ENCODE assay signal across 1 cellular context in the genomic region with DNA sequence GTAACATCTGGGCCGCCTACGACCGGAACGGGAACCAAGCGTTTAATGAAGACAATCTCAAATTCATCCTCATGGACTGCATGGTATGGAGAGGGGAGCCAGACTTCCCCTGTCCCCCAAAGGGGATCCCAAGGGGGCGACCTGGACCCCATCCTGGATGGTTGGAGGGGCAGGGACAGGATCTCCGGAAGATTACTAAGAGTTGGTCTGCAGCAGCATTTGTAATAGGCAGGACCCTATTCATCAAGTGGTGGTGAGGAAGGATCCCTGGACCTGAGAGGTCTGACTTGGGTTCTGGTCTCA.
TF ChIP-seq lines count a peak whose summit lies in the region.

No MANE protein-coding gene starts in this region.

TF ChIP-seq in GM12878, 131 proteins besides CTCF, POLR2A, EP300 and RAD21:
- TF ChIP-seq NFXL1 (IDR thresholded peaks at IDR 0.05; ENCODE audit: borderline replicate concordance) = no peak
- TF ChIP-seq YBX1 (IDR thresholded peaks at IDR 0.05) = no peak
- no peak for TF ChIP-seq PAX5 (IDR thresholded peaks at IDR 0.05; ENCODE audit: borderline replicate concordance, low read depth, low read length)
- TF ChIP-seq, protein P1, sequence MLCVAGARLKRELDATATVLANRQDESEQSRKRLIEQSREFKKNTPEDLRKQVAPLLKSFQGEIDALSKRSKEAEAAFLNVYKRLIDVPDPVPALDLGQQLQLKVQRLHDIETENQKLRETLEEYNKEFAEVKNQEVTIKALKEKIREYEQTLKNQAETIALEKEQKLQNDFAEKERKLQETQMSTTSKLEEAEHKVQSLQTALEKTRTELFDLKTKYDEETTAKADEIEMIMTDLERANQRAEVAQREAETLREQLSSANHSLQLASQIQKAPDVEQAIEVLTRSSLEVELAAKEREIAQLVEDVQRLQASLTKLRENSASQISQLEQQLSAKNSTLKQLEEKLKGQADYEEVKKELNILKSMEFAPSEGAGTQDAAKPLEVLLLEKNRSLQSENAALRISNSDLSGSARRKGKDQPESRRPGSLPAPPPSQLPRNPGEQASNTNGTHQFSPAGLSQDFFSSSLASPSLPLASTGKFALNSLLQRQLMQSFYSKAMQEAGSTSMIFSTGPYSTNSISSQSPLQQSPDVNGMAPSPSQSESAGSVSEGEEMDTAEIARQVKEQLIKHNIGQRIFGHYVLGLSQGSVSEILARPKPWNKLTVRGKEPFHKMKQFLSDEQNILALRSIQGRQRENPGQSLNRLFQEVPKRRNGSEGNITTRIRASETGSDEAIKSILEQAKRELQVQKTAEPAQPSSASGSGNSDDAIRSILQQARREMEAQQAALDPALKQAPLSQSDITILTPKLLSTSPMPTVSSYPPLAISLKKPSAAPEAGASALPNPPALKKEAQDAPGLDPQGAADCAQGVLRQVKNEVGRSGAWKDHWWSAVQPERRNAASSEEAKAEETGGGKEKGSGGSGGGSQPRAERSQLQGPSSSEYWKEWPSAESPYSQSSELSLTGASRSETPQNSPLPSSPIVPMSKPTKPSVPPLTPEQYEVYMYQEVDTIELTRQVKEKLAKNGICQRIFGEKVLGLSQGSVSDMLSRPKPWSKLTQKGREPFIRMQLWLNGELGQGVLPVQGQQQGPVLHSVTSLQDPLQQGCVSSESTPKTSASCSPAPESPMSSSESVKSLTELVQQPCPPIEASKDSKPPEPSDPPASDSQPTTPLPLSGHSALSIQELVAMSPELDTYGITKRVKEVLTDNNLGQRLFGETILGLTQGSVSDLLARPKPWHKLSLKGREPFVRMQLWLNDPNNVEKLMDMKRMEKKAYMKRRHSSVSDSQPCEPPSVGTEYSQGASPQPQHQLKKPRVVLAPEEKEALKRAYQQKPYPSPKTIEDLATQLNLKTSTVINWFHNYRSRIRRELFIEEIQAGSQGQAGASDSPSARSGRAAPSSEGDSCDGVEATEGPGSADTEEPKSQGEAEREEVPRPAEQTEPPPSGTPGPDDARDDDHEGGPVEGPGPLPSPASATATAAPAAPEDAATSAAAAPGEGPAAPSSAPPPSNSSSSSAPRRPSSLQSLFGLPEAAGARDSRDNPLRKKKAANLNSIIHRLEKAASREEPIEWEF (IDR thresholded peaks at IDR 0.05; ENCODE audit: insufficient replicate concordance, low read depth, low read length) = no peak
- no peak for TF ChIP-seq ZNF217 (IDR thresholded peaks at IDR 0.05)
- no peak for TF ChIP-seq POLR2AphosphoS2 (IDR thresholded peaks at IDR 0.05; ENCODE audit: low read depth, low read length)
- no peak for TF ChIP-seq ATF3 (IDR thresholded peaks at IDR 0.05; ENCODE audit: borderline replicate concordance, extremely low read depth, low read depth, low read length)
- no peak for TF ChIP-seq MEF2B (IDR thresholded peaks at IDR 0.05; ENCODE audit: partially characterized antibody, poor library complexity, severe bottlenecking)
- no peak for TF ChIP-seq ZNF24 (IDR thresholded peaks at IDR 0.05)
- no peak for TF ChIP-seq PAX8 (IDR thresholded peaks at IDR 0.05)
- TF ChIP-seq NR2F1 (conservative IDR thresholded peaks at IDR 0.05) = no peak
- TF ChIP-seq KLF5 (IDR thresholded peaks at IDR 0.05; ENCODE audit: partially characterized antibody) = no peak
- TF ChIP-seq IKZF2 (IDR thresholded peaks at IDR 0.05) = no peak
- TF ChIP-seq ESRRA (IDR thresholded peaks at IDR 0.05; ENCODE audit: low read length) = no peak
- no peak for TF ChIP-seq ZNF592 (IDR thresholded peaks at IDR 0.05)
- TF ChIP-seq, protein P2, sequence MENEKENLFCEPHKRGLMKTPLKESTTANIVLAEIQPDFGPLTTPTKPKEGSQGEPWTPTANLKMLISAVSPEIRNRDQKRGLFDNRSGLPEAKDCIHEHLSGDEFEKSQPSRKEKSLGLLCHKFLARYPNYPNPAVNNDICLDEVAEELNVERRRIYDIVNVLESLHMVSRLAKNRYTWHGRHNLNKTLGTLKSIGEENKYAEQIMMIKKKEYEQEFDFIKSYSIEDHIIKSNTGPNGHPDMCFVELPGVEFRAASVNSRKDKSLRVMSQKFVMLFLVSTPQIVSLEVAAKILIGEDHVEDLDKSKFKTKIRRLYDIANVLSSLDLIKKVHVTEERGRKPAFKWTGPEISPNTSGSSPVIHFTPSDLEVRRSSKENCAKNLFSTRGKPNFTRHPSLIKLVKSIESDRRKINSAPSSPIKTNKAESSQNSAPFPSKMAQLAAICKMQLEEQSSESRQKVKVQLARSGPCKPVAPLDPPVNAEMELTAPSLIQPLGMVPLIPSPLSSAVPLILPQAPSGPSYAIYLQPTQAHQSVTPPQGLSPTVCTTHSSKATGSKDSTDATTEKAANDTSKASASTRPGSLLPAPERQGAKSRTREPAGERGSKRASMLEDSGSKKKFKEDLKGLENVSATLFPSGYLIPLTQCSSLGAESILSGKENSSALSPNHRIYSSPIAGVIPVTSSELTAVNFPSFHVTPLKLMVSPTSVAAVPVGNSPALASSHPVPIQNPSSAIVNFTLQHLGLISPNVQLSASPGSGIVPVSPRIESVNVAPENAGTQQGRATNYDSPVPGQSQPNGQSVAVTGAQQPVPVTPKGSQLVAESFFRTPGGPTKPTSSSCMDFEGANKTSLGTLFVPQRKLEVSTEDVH (IDR thresholded peaks at IDR 0.05; ENCODE audit: low read depth, partially characterized antibody) = no peak
- no peak for TF ChIP-seq WRNIP1 (IDR thresholded peaks at IDR 0.05; ENCODE audit: borderline replicate concordance, low read depth, low read length)
- no peak for TF ChIP-seq SRF (IDR thresholded peaks at IDR 0.05; ENCODE audit: low read depth in 2 of 2, low read length in 2 of 2)
- TF ChIP-seq ZSCAN29 (IDR thresholded peaks at IDR 0.05) = no peak
